ENCODE assay signal across 8 cellular contexts in the genomic region with DNA sequence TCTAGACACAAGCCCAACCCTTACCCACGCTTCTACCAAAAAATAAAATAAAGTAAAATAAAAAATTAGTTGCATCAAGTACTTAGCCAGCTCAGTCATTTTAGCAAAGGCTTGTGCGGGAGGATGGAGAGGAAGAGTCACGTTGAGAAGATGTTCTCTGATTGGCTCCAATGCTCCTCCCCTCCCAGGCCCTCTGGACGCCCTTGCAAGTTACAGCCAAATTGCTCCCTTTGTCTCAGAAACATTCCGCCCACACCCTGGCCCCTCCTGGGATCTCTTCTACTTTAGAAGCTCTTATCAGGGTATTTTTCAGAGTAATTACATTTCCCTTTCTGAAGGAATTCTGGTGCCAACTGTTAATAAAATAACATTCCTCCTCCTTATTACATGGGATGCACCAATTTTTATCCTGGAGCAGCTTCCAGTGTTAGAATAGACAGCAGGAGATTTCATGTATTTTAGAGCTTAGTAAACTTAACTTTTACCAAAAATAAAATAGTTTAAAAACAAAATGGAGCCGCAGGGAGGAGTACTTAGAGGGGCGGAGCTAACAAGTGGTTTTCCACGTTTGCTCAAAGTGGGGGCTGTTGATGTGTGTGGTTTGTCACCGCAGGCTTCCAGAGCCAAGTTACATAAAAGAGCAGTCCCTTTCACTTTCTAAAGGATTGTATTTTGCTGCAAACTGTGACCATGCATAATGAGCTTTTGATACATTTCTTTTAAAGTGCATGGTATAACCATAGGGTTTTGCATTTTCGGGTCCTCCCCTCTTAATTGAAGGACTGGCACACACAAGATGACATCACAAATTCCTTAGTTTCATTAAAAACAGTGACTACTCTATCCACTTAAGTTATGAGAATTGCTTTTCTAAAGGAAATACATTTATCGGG.
DNase-seq lines count a peak whose midpoint lies in the region.

No MANE protein-coding gene starts in this region.

- peak; percentile 12 for DNase-seq in NK-92 treated with Interleukin-12 subunit alpha and Interleukin-12 subunit beta, amount 100 ng/mL, for 24 hours (lab: John Stamatoyannopoulos, UW)
- DNase-seq in NK-92 (lab: John Stamatoyannopoulos, UW; ENCODE audit: unreplicated experiment) (no peak), RPMI7951 (ENCODE audit: low read depth) (peak; percentile 68), iris pigment epithelial cell (ENCODE audit: low read depth) (peak; percentile 77), NCI-H82 (lab: John Stamatoyannopoulos, UW) (no peak), cerebellar nuclear complex (lab: John Stamatoyannopoulos, UW) (no peak)
- DNase-seq in activated naive CD8-positive, alpha-beta T cell treated with anti-CD3 and anti-CD28 coated beads, Interleukin-2, amount 50 U/mL, for 16 hours (ENCODE audit: low read depth, low spot score), result peak; percentile 3
- peak; percentile 38 for DNase-seq in stimulated activated CD8-positive, alpha-beta memory T cell treated with anti-CD3 and anti-CD28 coated beads, Interleukin-12 subunit alpha, Interleukin-12 subunit beta, amount 100 ng/mL, for 4 hours (ENCODE audit: low read depth)

Comparison
In these comparisons a context has a peak if more than half of its experiments do, and no peak if none do; other contexts are left out.
1. DNase-seq: peak in NK-92 treated with Interleukin-12 subunit alpha and Interleukin-12 subunit beta, amount 100 ng/mL, for 24 hours (single experiment), RPMI7951 (single experiment), activated naive CD8-positive, alpha-beta T cell treated with anti-CD3 and anti-CD28 coated beads, Interleukin-2, amount 50 U/mL, for 16 hours (single experiment), iris pigment epithelial cell (single experiment) and stimulated activated CD8-positive, alpha-beta memory T cell treated with anti-CD3 and anti-CD28 coated beads, Interleukin-12 subunit alpha, Interleukin-12 subunit beta, amount 100 ng/mL, for 4 hours (single experiment); none in NK-92 (single experiment), NCI-H82 (single experiment) and cerebellar nuclear complex (0 of 2).